In genomic region chr4:114005569-114006442, GRCh38 we compare ENCODE assay signal across 13 cellular contexts. TPM values are rescaled to one million over a fixed set of nuclear protein-coding genes. Genes with fewer than 3 reads are reported as not detected.
DNase-seq lines count a peak whose midpoint lies in the region; ATAC-seq, FAIRE-seq and TF ChIP-seq lines count a peak whose summit lies in the region.
"Had no signal": no experiment of that assay in that cellular context is flagged by ENCODE, and none has a peak within 500 bp of the region (broad histone marks: within the 10 kb centered on the region; RNA-seq: fewer than 3 reads in every experiment).

No MANE protein-coding gene starts in this region.

- FAIRE-seq in kidney (lab: Jason Lieb, UNC) = peak; percentile 66

- H3K36me3 ChIP-seq in HUES64 (ENCODE audit: insufficient read depth, low read length) = no peaks in the 10 kb centered on the region
- H3K36me3 ChIP-seq in mammary epithelial cell (ENCODE audit: insufficient read depth, low read length) = no peaks in the 10 kb centered on the region
- H3K36me3 ChIP-seq in kidney (ENCODE audit: control insufficient read depth in 1 of 2, insufficient read depth in 2 of 2, low read length in 2 of 2) = no peaks in the 10 kb centered on the region
- no peaks in the 10 kb centered on the region for H3K36me3 ChIP-seq in testis (ENCODE audit: low read depth, missing control alignments)
- H3K36me3 ChIP-seq: adrenal gland, gastrocnemius medialis, SJCRH30 had no signal

- dilution Hi-C loops in mammary epithelial cell (cut with HindIII; ENCODE audit: low sequenced_read_pairs) = no loop called here

- WGBS in HUES64 = 99% methylated on average over 3 of the region's 4 CpGs
- 50% methylated on average over 4 of the region's 4 CpGs for WGBS in mammary epithelial cell (ENCODE audit: low coverage, missing lambda C conversion rate)
- WGBS in testis, 2 donors = 81 to 84% methylated on average over 4 of the region's 4 CpGs

- in situ Hi-C loops in ACHN (cut with HindIII; ENCODE audit: low pct_ligation_motif_present, low pct_unique_long_range_greater_than_20kb, low sequenced_read_pairs) (no loop called here), mammary epithelial cell (cut with MboI; ENCODE audit: low sequenced_read_pairs in 2 of 2) (no loop called here)

- TSS peak; percentile 82 for BruUV-seq in mammary epithelial cell (replicated peaks; lab: Mats Ljungman, UMichigan)

- H3K9ac ChIP-seq in HUES64 (ENCODE audit: low read depth, low read length) = no peak overlapping the region
- H3K9ac ChIP-seq in mammary epithelial cell (ENCODE audit: insufficient read depth, low read length) = no peak overlapping the region
- H3K9ac ChIP-seq in kidney (ENCODE audit: low read length in 2 of 2) = no peak overlapping the region

- intact Hi-C loops in mammary epithelial cell (cut with micrococcal nuclease) (loop anchor here (1.0 kb wide), 1 partner anchor 27 kb away; the partner anchor contains the start of gene ARSJ), kidney (cut with DNase I) (no loop called here), testis (cut with DNase I; ENCODE audit: low total_unique reads) (no loop called here)

- no peaks in the 10 kb centered on the region for H4K20me1 ChIP-seq in mammary epithelial cell (ENCODE audit: insufficient read depth, low read length)

- H3K27me3 ChIP-seq in HUES64 (ENCODE audit: insufficient read depth, low read length) (no peaks in the 10 kb centered on the region), mammary epithelial cell (ENCODE audit: insufficient read depth, low read length) (no peaks in the 10 kb centered on the region), testis (no peaks in the 10 kb centered on the region)
- H3K27me3 ChIP-seq: adrenal gland, gastrocnemius medialis, SJCRH30 had no signal

- peaks cover 17% of the 10 kb centered on the region for H3K4me1 ChIP-seq in HUES64 (ENCODE audit: insufficient read depth, low read length)
- peaks cover 17% of the 10 kb centered on the region for H3K4me1 ChIP-seq in mammary epithelial cell (ENCODE audit: insufficient read depth, low read length)
- peaks cover 0 to 7% of the 10 kb centered on the region in 2 donors for H3K4me1 ChIP-seq in kidney (ENCODE audit: control insufficient read depth in 1 of 2, insufficient read depth in 1 of 2, low read depth in 1 of 2, low read length in 2 of 2)
- no peaks in the 10 kb centered on the region for H3K4me1 ChIP-seq in testis
- H3K4me1 ChIP-seq: gastrocnemius medialis, SJCRH30 had no signal

- H3K27ac ChIP-seq in HUES64 (ENCODE audit: low read depth, low read length) (0 out of 2 replicates have a peak overlapping the region, but pooled peaks have one; percentile 30), mammary epithelial cell (ENCODE audit: insufficient read depth, low read depth, low read length) (no peak overlapping the region), kidney (ENCODE audit: low read depth in 2 of 2, low read length in 2 of 2) (peak overlapping the region in 1 of 2 donors; percentile 14), testis (no peak overlapping the region)
- H3K27ac ChIP-seq: adrenal gland, gastrocnemius medialis, SJCRH30 had no signal

- DNase-seq in ACHN (peak; percentile 42), mammary epithelial cell (peak; percentile 54), kidney (no peak), NCI-H69 (lab: John Stamatoyannopoulos, UW) (no peak), testis (no peak)
- DNase-seq: activated CD4-positive, alpha-beta T cell treated with anti-CD3 and anti-CD28 coated beads for 48 hours; gastrocnemius medialis; NCI-H2171; SJCRH30 had no signal

- no peak for TF ChIP-seq POLR2A in testis (IDR thresholded peaks at IDR 0.05)

- CTCF ChIA-PET in mammary epithelial cell (lab: Charles Lee; ENCODE audit: low non-redundant PET) = interaction anchor here (0.6 kb wide), 1 partner anchor 14 kb away, joined by 3 read pairs; no protein-coding TSS in a partner anchor

- H2AFZ ChIP-seq in mammary epithelial cell (ENCODE audit: low read depth, low read length) = peak overlapping the region; percentile 35

- TF ChIP-seq CTCF in mammary epithelial cell (conservative IDR thresholded peaks at IDR 0.05 in 1 of 2, IDR thresholded peaks at IDR 0.05 in 1 of 2; ENCODE audit: extremely low read depth in 1 of 2, insufficient read depth in 1 of 2, low read depth in 1 of 2, low read length in 2 of 2) (no peak), kidney (IDR thresholded peaks at IDR 0.05; ENCODE audit: borderline replicate concordance, extremely low read depth, insufficient read depth) (no peak), testis (IDR thresholded peaks at IDR 0.05) (no peak)

- H3K4me3 ChIP-seq in HUES64 (ENCODE audit: low read length) = no peak overlapping the region
- no peak overlapping the region for H3K4me3 ChIP-seq in mammary epithelial cell (replicated peaks in 1 of 3; ENCODE audit: insufficient read depth in 1 of 3, low read depth in 2 of 3, low read length in 3 of 3)
- no peak overlapping the region for H3K4me3 ChIP-seq in kidney (ENCODE audit: low read length in 2 of 2)
- H3K4me3 ChIP-seq in testis = no peak overlapping the region
- H3K4me3 ChIP-seq: adrenal gland, gastrocnemius medialis, SJCRH30 had no signal

- no peaks in the 10 kb centered on the region for H3K9me3 ChIP-seq in HUES64 (ENCODE audit: insufficient read depth, low read depth, low read length)
- no peaks in the 10 kb centered on the region for H3K9me3 ChIP-seq in mammary epithelial cell (replicated peaks; ENCODE audit: insufficient read depth, low read length)
- H3K9me3 ChIP-seq in kidney (ENCODE audit: control insufficient read depth in 1 of 2, low read length in 2 of 2) = no peaks in the 10 kb centered on the region
- no peaks in the 10 kb centered on the region for H3K9me3 ChIP-seq in testis
- H3K9me3 ChIP-seq: adrenal gland, gastrocnemius medialis, SJCRH30 had no signal

- peak overlapping the region; percentile 64 for H3K4me2 ChIP-seq in mammary epithelial cell (ENCODE audit: insufficient read depth, low read depth, low read length)

- ATAC-seq in HG03457 (IDR thresholded peaks at IDR 0.05; ENCODE audit: unreplicated experiment) (no peak), GM19023 (IDR thresholded peaks at IDR 0.05; ENCODE audit: unreplicated experiment) (no peak)
- ATAC-seq: gastrocnemius medialis had no signal

- no peaks in the 10 kb centered on the region for H3K79me2 ChIP-seq in mammary epithelial cell (ENCODE audit: insufficient read depth, low read length)

RNA-seq across cellular contexts. Expression of gene ARSJ, which starts 26.4 kb away (rescaled TPM):
- 2.1 TPM for polyA plus RNA-seq in HUES64 (2013, experiment 1 of 2)
- 2.2 TPM for polyA plus RNA-seq in HUES64 (2013, experiment 2 of 2)
- total RNA-seq in mammary epithelial cell (10 to 100 TPM; 35.8 to 39.8 TPM), kidney (16.7 TPM), testis (under 1 TPM; 0.55 to 0.74 TPM)
- polyA plus RNA-seq in mammary epithelial cell (11.3 TPM), kidney (ENCODE audit: insufficient read depth, low read depth, low replicate concordance) (3.6 TPM), testis (ENCODE audit: insufficient read depth, low read depth, low replicate concordance) (1.6 TPM)
- polyA minus RNA-seq in mammary epithelial cell = 19.7 TPM

Comparison
In these comparisons a context has a peak if more than half of its experiments do, and no peak if none do; other contexts are left out.
1. DNase-seq: peak in ACHN (single experiment) and mammary epithelial cell (single experiment); none in kidney (single experiment), NCI-H69 (single experiment) and testis (single experiment).
2. RNA of gene ARSJ, which starts 26.4 kb away (total RNA-seq): 35.8 to 39.8 TPM in mammary epithelial cell and 16.7 TPM in kidney (single experiment); 0.55 to 0.74 TPM in testis; every median in the first group is over 10 times any median in the second.